8 cellular contexts compared by ENCODE assay signal in the genomic region with DNA sequence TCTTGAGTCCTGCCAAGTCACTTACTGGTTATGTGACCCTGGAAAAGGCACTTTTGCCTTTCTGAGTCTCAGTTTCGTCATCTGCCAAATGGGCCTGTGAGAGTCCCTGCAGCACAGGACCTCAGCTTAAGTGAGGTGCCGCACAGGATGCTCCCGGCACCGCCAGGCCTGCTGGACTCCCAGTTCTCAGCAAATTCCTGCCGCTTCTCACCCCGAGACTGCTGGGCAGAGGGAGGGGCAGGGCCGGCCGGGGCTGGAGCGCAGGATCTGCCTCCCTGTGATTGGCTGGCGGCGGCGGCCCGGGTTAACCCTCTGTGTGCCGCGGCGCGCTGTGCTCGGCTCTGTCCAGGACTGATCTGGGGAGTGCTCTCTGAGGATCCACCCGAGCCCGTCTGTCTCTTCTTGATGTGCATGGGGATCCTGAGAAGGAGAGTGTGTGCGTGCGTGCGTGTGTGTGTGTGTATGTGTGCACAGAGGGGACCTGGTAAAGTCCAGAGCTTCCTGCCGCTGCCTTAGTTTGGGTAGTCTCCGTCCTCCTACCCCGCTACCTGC. TPM values are rescaled to one million over a fixed set of nuclear protein-coding genes. Genes with fewer than 3 reads are reported as not detected.
DNase-seq lines count a peak whose midpoint lies in the region; ATAC-seq, FAIRE-seq and TF ChIP-seq lines count a peak whose summit lies in the region.

No MANE protein-coding gene starts in this region.

- H3K4me3 ChIP-seq in SU-DHL-6 (ENCODE audit: insufficient read depth, low read length, poor library complexity, severe bottlenecking) = peak overlapping the region; percentile 80
- H3K4me3 ChIP-seq in H1 (ENCODE audit: extremely low read depth in 1 of 4, insufficient read depth in 2 of 4, low read depth in 3 of 4, low read length in 4 of 4) = peak overlapping the region; percentile 70 to 83 (median 76)
- peak overlapping the region; percentile 84 for H3K4me3 ChIP-seq in thoracic aorta

- H3K4ac ChIP-seq in H1 (replicated peaks; ENCODE audit: insufficient read length, low read depth, low read length) = peak overlapping the region; percentile 80

- H3K18ac ChIP-seq in H1 (ENCODE audit: extremely low read depth, low read length) = peak overlapping the region; percentile 83

- H3K27me3 ChIP-seq in SU-DHL-6 (ENCODE audit: low read length) = no peaks in the 10 kb centered on the region
- no peaks in the 10 kb centered on the region for H3K27me3 ChIP-seq in H1 (replicated peaks in 1 of 4; ENCODE audit: control insufficient read depth in 3 of 4, extremely low read depth in 1 of 4, insufficient read depth in 3 of 4, low read length in 3 of 4)
- no peaks in the 10 kb centered on the region for H3K27me3 ChIP-seq in thoracic aorta (replicated peaks; ENCODE audit: insufficient read depth)

- H3K36me3 ChIP-seq in SU-DHL-6 (ENCODE audit: low read length) (0 out of 2 replicates have a peak, but pooled peaks cover 4% of the 10 kb centered on the region), H1 (ENCODE audit: control insufficient read depth in 2 of 4, insufficient read depth in 4 of 4, low read length in 3 of 4) (peaks cover 4 to 47% (median 23%) of the 10 kb centered on the region in 4 experiments), thoracic aorta (peaks cover 55% of the 10 kb centered on the region)

- peak overlapping the region; percentile 71 for H4K91ac ChIP-seq in H1 (replicated peaks; ENCODE audit: insufficient read length, low read length)

- POLR2A ChIA-PET in H1 (lab: Charles Lee; ENCODE audit: partially characterized antibody) = interaction anchor here (0.7 to 27.9 kb wide), 7 partner anchors 13 to 282 kb away, joined by 3 to 958 read pairs (median 6); a partner anchor contains a TSS

- H2BK120ac ChIP-seq in H1 (replicated peaks; ENCODE audit: low read depth, low read length) = peak overlapping the region; percentile 71

- peak overlapping the region; percentile 38; the same call in 1 of the 2 replicates for H4K8ac ChIP-seq in H1 (ENCODE audit: extremely low read depth, insufficient read depth, low read length)

- ATAC-seq in HG03432 (IDR thresholded peaks at IDR 0.05; ENCODE audit: unreplicated experiment) (peak; percentile 32), thoracic aorta (ENCODE audit: insufficient number of reproducible peaks, low FRiP score, low read depth) (peak; percentile 59)

- CTCF ChIA-PET in H1 (lab: Charles Lee; ENCODE audit: partially characterized antibody) = interaction anchor here (0.5 to 12.0 kb wide), 24 partner anchors 10 to 339 kb away, joined by 3 to 363 read pairs (median 4); a partner anchor contains a TSS

- H2AFZ ChIP-seq in SU-DHL-6 (ENCODE audit: low read depth, low read length, severe bottlenecking) (no peak overlapping the region), H1 (ENCODE audit: low read length) (no peak overlapping the region)

- H3K79me2 ChIP-seq in SU-DHL-6 (ENCODE audit: insufficient read depth, low read length) (peaks cover 31% of the 10 kb centered on the region), H1 (ENCODE audit: control insufficient read depth in 1 of 2, insufficient read depth in 2 of 2, low read length in 2 of 2) (peaks cover 0 to 36% of the 10 kb centered on the region in 2 experiments; a peak in 2 of 4 replicates)

- no peak overlapping the region for H2BK12ac ChIP-seq in H1 (ENCODE audit: low read depth, low read length)

- no peak overlapping the region for H2BK15ac ChIP-seq in H1 (ENCODE audit: low read length)

- H3K79me1 ChIP-seq in H1 (ENCODE audit: low read depth, low read length) = peaks cover 12% of the 10 kb centered on the region

- H3K56ac ChIP-seq in H1 (replicated peaks; ENCODE audit: insufficient read length, low read depth, low read length) = peak overlapping the region; percentile 94

- H3K4me2 ChIP-seq in SU-DHL-6 (ENCODE audit: low read depth, low read length, poor library complexity, severe bottlenecking) = peak overlapping the region; percentile 91
- H3K4me2 ChIP-seq in H1 (ENCODE audit: insufficient read depth in 1 of 2, low read depth in 2 of 2, low read length in 2 of 2) = peak overlapping the region; percentile 88 to 97

- no peak overlapping the region for H2BK20ac ChIP-seq in H1 (ENCODE audit: low read length)

- H4K5ac ChIP-seq in H1 (ENCODE audit: insufficient read length, low read depth, low read length) = peak overlapping the region; percentile 98

- peaks cover 14% of the 10 kb centered on the region for H3F3A ChIP-seq in SU-DHL-6 (ENCODE audit: insufficient read depth)

- H3K4me1 ChIP-seq in H1 (replicated peaks in 1 of 4; ENCODE audit: control insufficient read depth in 3 of 4, insufficient read depth in 4 of 4, low read length in 3 of 4) (peaks cover 7 to 25% (median 14%) of the 10 kb centered on the region in 4 experiments), thoracic aorta (ENCODE audit: control insufficient read depth in 1 of 2, low read depth in 2 of 2) (peaks cover 19 to 47% of the 10 kb centered on the region in 2 donors)

- H3K14ac ChIP-seq in H1 (ENCODE audit: insufficient read length) = no peak overlapping the region

- H3K27ac ChIP-seq in SU-DHL-6 (ENCODE audit: low read depth, low read length) (peak overlapping the region; percentile 74), H1 (ENCODE audit: low read depth, low read length) (no peak overlapping the region), thoracic aorta (peak overlapping the region; percentile 27 to 69)

- no peak overlapping the region for H3K23ac ChIP-seq in H1 (ENCODE audit: insufficient read length)

- H4K20me1 ChIP-seq in SU-DHL-6 (ENCODE audit: low read depth, low read length) (no peaks in the 10 kb centered on the region), H1 (replicated peaks in 1 of 2; ENCODE audit: control insufficient read depth in 1 of 2, insufficient read depth in 2 of 2, low read length in 2 of 2) (peaks cover 0 to 10% of the 10 kb centered on the region in 2 experiments)

- no peak for FAIRE-seq in H1 (lab: Jason Lieb, UNC)

- H3K23me2 ChIP-seq in H1 (ENCODE audit: low read depth, low read length) = peaks cover 9% of the 10 kb centered on the region

- no peak overlapping the region; the same call in 1 of the 2 replicates for H2AK5ac ChIP-seq in H1 (ENCODE audit: low read depth, low read length)

- no peaks in the 10 kb centered on the region for H3K9me3 ChIP-seq in SU-DHL-6 (ENCODE audit: insufficient read depth, low read length)
- no peaks in the 10 kb centered on the region for H3K9me3 ChIP-seq in H1 (ENCODE audit: insufficient read depth in 2 of 2, low read depth in 1 of 2, low read length in 1 of 2)
- H3K9me3 ChIP-seq in thoracic aorta = no peaks in the 10 kb centered on the region

- TF ChIP-seq RAD21 in H1 (IDR thresholded peaks at IDR 0.05 in 1 of 2, conservative IDR thresholded peaks at IDR 0.05 in 1 of 2; ENCODE audit: low read depth in 2 of 2, low read length in 2 of 2) = no peak

- no peak for TF ChIP-seq CTCF in SU-DHL-6 (IDR thresholded peaks at IDR 0.05; ENCODE audit: insufficient read depth, low read length, poor library complexity, severe bottlenecking)
- no peak for TF ChIP-seq CTCF in H1 (IDR thresholded peaks at IDR 0.05; ENCODE audit: control extremely low read depth in 1 of 3, insufficient read depth in 1 of 3, low read depth in 1 of 3, low read length in 3 of 3)
- peak; percentile 33 for TF ChIP-seq CTCF in thoracic aorta (IDR thresholded peaks at IDR 0.05)

- 0 out of 3 replicates have a peak, but pooled peaks of 1 of the 2 experiments have one; percentile 27 for TF ChIP-seq POLR2A in H1 (IDR thresholded peaks at IDR 0.05; ENCODE audit: control extremely low read depth in 1 of 2, low read depth in 2 of 2, low read length in 2 of 2)

- 5% methylated on average over 23 of the region's 26 CpGs; no CpG with 5 or more reads in 1 of the 2 experiments for WGBS in H1 (ENCODE audit: extremely low coverage in 1 of 2, insufficient coverage in 1 of 2, insufficient read length in 1 of 2, insufficient replicate concordance in 2 of 2, low coverage in 1 of 2, low lambda C conversion rate in 2 of 2, missing lambda C conversion rate in 1 of 2), 2 experiments

- DNase-seq in NCI-H2107 (lab: John Stamatoyannopoulos, UW) (peak; percentile 42), NCI-H2107 treated with DMSO at 0.1 percent for 48 hours (lab: John Stamatoyannopoulos, UW; ENCODE audit: unreplicated experiment) (no peak), H1 (ENCODE audit: low read depth in 1 of 2, low spot score in 2 of 2) (peak in 1 of 2 experiments; percentile 91), lung microvascular endothelial cell (ENCODE audit: low read depth in 2 of 2) (peak; percentile 81 to 85), thoracic aorta (ENCODE audit: low spot score) (no peak), SHP77 treated with DMSO at 0.1 percent for 48 hours (lab: John Stamatoyannopoulos, UW) (no peak)

- TF ChIP-seq EP300 in H1 (IDR thresholded peaks at IDR 0.05; ENCODE audit: borderline replicate concordance in 1 of 2, low read depth in 2 of 2, low read length in 2 of 2) = no peak

- no peaks in the 10 kb centered on the region for H3K9me2 ChIP-seq in SU-DHL-6 (replicated peaks; ENCODE audit: insufficient read depth, low read length)

- peak overlapping the region; percentile 73 for H3K9ac ChIP-seq in SU-DHL-6 (ENCODE audit: low read length)
- H3K9ac ChIP-seq in H1 (replicated peaks in 1 of 4; ENCODE audit: extremely low read depth in 1 of 4, low read depth in 3 of 4, low read length in 3 of 4) = peak overlapping the region in 3 of 4 experiments; percentile 36 to 59 (median 42); a peak in 4 of 7 replicates

- H2BK5ac ChIP-seq in H1 (ENCODE audit: low read depth, low read length) = peak overlapping the region; percentile 93; the same call in 1 of the 2 replicates

RNA-seq across cellular contexts. Expression of a gene that starts 8.6 kb away (rescaled TPM):
- total RNA-seq in H1 (2021; fragmentation: NEBNext Ultra II Directional; extraction: Animal tissue kit (Norgen Biotek cat#: 25700)) = 17.7 and 17.8 TPM in 2 replicates
- 1.3 and 2.3 TPM in 2 replicates for polyA plus RNA-seq in H1 (2011; rRNA removed)
- polyA plus RNA-seq in H1 (2011; cell fraction: cytosol; rRNA removed) = 1.2 TPM
- 4.1 TPM for polyA plus RNA-seq in H1 (2011; cell fraction: nucleus; rRNA removed)
- 6.5 to 10.1 TPM (median 8.7 TPM) in 4 replicates for polyA plus RNA-seq in H1 (2012, experiment 1 of 2)
- 4.9 TPM for polyA plus RNA-seq in H1 (2012, experiment 2 of 2)
- 6.6 TPM for polyA plus RNA-seq in H1 (2013, experiment 1 of 2)
- 5.8 TPM for polyA plus RNA-seq in H1 (2013, experiment 2 of 2)
- 1.5 and 2.3 TPM in 2 replicates for polyA minus RNA-seq in H1 (2011; rRNA and poly(A)+ RNA removed)
- 5.3 TPM for polyA minus RNA-seq in H1 (2011; cell fraction: cytosol; rRNA and poly(A)+ RNA removed)
- 4.7 TPM for polyA minus RNA-seq in H1 (2011; cell fraction: nucleus; rRNA and poly(A)+ RNA removed)
- total RNA-seq in lung microvascular endothelial cell (1.3 and 1.4 TPM in 2 replicates), thoracic aorta (10 to 100 TPM; 21.9 to 32.7 TPM)

RNA-seq across cellular contexts. Expression of a gene that starts 18.9 kb away (rescaled TPM):
- 31.0 and 31.9 TPM in 2 replicates for total RNA-seq in H1 (2021; fragmentation: NEBNext Ultra II Directional; extraction: Animal tissue kit (Norgen Biotek cat#: 25700))
- 23.8 and 33.2 TPM in 2 replicates for polyA plus RNA-seq in H1 (2011; rRNA removed)
- polyA plus RNA-seq in H1 (2011; cell fraction: cytosol; rRNA removed) = 24.2 TPM
- 46.5 TPM for polyA plus RNA-seq in H1 (2011; cell fraction: nucleus; rRNA removed)
- 13.3 to 22.8 TPM (median 17.1 TPM) in 4 replicates for polyA plus RNA-seq in H1 (2012, experiment 1 of 2)
- polyA plus RNA-seq in H1 (2012, experiment 2 of 2) = 10.2 TPM
- 16.3 TPM for polyA plus RNA-seq in H1 (2013, experiment 1 of 2)
- polyA plus RNA-seq in H1 (2013, experiment 2 of 2) = 14.9 TPM
- polyA minus RNA-seq in H1 (2011; rRNA and poly(A)+ RNA removed) = 15.0 and 16.7 TPM in 2 replicates
- 27.1 TPM for polyA minus RNA-seq in H1 (2011; cell fraction: cytosol; rRNA and poly(A)+ RNA removed)
- polyA minus RNA-seq in H1 (2011; cell fraction: nucleus; rRNA and poly(A)+ RNA removed) = 45.4 TPM
- total RNA-seq in lung microvascular endothelial cell (2.6 and 3.3 TPM in 2 replicates), thoracic aorta (10 to 100 TPM; 12.0 to 30.2 TPM)

RNA-seq across cellular contexts. Expression of a gene that starts 46.3 kb away (rescaled TPM):
- 0.38 and 0.56 TPM in 2 replicates for total RNA-seq in H1 (2021; fragmentation: NEBNext Ultra II Directional; extraction: Animal tissue kit (Norgen Biotek cat#: 25700))
- 0.28 and 0.48 TPM in 2 replicates for polyA plus RNA-seq in H1 (2011; rRNA removed)
- 0.47 TPM for polyA plus RNA-seq in H1 (2011; cell fraction: cytosol; rRNA removed)
- polyA plus RNA-seq in H1 (2011; cell fraction: nucleus; rRNA removed) = 0.20 TPM
- 0.29 to 1.0 TPM (median 0.42 TPM) in 4 replicates for polyA plus RNA-seq in H1 (2012, experiment 1 of 2)
- 0.56 TPM for polyA plus RNA-seq in H1 (2012, experiment 2 of 2)
- polyA plus RNA-seq in H1 (2013, experiment 1 of 2) = 0.55 TPM
- polyA plus RNA-seq in H1 (2013, experiment 2 of 2) = 0.42 TPM
- polyA minus RNA-seq in H1 (2011; rRNA and poly(A)+ RNA removed) = 0.09 and 0.24 TPM in 2 replicates
- polyA minus RNA-seq in H1 (2011; cell fraction: cytosol; rRNA and poly(A)+ RNA removed) = not detected
- polyA minus RNA-seq in H1 (2011; cell fraction: nucleus; rRNA and poly(A)+ RNA removed) = not detected
- total RNA-seq in lung microvascular endothelial cell = not detected in 2 replicates
- total RNA-seq in thoracic aorta = 1 to 10 TPM; 1.2 to 6.8 TPM

Comparison
In these comparisons a context has a peak if more than half of its experiments do, and no peak if none do; other contexts are left out.
1. DNase-seq: peak in NCI-H2107 (single experiment) and lung microvascular endothelial cell (2 of 2); none in NCI-H2107 treated with DMSO at 0.1 percent for 48 hours (single experiment), thoracic aorta (single experiment) and SHP77 treated with DMSO at 0.1 percent for 48 hours (single experiment).
2. Peak in every context shown above with its lines, with median percentiles within 50 percentile points of each other: H3K4me3 ChIP-seq.